ENCODE assay signal across 1 cellular context in the genomic region with DNA sequence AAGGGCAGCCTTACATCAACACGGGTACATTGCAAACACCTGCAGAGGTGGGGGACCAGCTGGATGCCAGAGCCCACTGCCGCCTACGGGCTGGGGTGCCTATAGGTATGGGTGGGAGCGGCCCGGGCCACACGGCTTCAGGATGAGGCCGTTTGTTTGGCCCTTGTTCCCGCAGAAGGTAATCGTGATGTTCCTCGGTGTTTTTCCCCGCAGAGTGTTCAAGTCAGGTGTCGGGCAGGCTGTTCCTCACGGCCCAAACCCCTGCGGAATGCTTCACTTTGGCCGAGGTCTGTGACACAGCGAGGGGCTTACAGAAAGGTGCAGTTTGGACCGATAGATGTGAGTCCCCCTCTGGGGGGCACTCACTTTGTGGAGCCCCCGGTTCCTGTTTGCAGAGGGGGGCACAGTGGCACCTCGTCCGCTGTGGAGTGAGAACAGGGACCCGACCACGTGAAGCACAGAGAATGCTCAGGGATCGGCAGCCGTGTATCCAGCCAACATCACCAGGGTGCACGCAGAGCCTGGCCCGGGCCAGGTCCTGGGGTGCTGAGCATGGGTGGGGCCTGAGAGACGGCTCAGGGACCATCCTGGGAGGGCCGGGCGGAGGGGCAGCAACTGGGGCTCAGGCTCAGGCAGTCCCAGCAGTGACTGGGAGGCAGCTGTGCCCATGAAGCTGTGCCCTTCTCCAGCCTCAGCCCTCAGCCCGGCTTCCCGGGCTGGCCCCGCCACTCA.
TF ChIP-seq lines count a peak whose summit lies in the region.

No MANE protein-coding gene starts in this region.

TF ChIP-seq in GM23338, 12 proteins besides CTCF, POLR2A, EP300 and RAD21:
- no peak for TF ChIP-seq POLR2AphosphoS5 (IDR thresholded peaks at IDR 0.05; ENCODE audit: low read depth)
- TF ChIP-seq EZH2 (IDR thresholded peaks at IDR 0.05; ENCODE audit: low read depth, unreplicated experiment) = no peak
- TF ChIP-seq EZH2phosphoT487 (IDR thresholded peaks at IDR 0.05; ENCODE audit: unreplicated experiment) = no peak
- TF ChIP-seq, protein P1, sequence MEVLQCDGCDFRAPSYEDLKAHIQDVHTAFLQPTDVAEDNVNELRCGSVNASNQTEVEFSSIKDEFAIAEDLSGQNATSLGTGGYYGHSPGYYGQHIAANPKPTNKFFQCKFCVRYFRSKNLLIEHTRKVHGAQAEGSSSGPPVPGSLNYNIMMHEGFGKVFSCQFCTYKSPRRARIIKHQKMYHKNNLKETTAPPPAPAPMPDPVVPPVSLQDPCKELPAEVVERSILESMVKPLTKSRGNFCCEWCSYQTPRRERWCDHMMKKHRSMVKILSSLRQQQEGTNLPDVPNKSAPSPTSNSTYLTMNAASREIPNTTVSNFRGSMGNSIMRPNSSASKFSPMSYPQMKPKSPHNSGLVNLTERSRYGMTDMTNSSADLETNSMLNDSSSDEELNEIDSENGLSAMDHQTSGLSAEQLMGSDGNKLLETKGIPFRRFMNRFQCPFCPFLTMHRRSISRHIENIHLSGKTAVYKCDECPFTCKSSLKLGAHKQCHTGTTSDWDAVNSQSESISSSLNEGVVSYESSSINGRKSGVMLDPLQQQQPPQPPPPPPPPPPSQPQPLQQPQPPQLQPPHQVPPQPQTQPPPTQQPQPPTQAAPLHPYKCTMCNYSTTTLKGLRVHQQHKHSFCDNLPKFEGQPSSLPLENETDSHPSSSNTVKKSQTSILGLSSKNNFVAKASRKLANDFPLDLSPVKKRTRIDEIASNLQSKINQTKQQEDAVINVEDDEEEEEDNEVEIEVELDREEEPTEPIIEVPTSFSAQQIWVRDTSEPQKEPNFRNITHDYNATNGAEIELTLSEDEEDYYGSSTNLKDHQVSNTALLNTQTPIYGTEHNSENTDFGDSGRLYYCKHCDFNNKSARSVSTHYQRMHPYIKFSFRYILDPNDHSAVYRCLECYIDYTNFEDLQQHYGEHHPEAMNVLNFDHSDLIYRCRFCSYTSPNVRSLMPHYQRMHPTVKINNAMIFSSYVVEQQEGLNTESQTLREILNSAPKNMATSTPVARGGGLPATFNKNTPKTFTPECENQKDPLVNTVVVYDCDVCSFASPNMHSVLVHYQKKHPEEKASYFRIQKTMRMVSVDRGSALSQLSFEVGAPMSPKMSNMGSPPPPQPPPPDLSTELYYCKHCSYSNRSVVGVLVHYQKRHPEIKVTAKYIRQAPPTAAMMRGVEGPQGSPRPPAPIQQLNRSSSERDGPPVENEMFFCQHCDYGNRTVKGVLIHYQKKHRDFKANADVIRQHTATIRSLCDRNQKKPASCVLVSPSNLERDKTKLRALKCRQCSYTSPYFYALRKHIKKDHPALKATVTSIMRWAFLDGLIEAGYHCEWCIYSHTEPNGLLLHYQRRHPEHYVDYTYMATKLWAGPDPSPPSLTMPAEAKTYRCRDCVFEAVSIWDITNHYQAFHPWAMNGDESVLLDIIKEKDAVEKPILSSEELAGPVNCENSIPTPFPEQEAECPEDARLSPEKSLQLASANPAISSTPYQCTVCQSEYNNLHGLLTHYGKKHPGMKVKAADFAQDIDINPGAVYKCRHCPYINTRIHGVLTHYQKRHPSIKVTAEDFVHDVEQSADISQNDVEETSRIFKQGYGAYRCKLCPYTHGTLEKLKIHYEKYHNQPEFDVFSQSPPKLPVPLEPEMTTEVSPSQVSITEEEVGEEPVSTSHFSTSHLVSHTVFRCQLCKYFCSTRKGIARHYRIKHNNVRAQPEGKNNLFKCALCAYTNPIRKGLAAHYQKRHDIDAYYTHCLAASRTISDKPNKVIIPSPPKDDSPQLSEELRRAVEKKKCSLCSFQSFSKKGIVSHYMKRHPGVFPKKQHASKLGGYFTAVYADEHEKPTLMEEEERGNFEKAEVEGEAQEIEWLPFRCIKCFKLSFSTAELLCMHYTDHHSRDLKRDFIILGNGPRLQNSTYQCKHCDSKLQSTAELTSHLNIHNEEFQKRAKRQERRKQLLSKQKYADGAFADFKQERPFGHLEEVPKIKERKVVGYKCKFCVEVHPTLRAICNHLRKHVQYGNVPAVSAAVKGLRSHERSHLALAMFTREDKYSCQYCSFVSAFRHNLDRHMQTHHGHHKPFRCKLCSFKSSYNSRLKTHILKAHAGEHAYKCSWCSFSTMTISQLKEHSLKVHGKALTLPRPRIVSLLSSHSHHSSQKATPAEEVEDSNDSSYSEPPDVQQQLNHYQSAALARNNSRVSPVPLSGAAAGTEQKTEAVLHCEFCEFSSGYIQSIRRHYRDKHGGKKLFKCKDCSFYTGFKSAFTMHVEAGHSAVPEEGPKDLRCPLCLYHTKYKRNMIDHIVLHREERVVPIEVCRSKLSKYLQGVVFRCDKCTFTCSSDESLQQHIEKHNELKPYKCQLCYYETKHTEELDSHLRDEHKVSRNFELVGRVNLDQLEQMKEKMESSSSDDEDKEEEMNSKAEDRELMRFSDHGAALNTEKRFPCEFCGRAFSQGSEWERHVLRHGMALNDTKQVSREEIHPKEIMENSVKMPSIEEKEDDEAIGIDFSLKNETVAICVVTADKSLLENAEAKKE (CRISPR knock-in tag; IDR thresholded peaks at IDR 0.05) = no peak
- TF ChIP-seq NANOG (IDR thresholded peaks at IDR 0.05; ENCODE audit: borderline replicate concordance) = no peak
- TF ChIP-seq, protein P2, sequence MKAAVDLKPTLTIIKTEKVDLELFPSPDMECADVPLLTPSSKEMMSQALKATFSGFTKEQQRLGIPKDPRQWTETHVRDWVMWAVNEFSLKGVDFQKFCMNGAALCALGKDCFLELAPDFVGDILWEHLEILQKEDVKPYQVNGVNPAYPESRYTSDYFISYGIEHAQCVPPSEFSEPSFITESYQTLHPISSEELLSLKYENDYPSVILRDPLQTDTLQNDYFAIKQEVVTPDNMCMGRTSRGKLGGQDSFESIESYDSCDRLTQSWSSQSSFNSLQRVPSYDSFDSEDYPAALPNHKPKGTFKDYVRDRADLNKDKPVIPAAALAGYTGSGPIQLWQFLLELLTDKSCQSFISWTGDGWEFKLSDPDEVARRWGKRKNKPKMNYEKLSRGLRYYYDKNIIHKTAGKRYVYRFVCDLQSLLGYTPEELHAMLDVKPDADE (IDR thresholded peaks at IDR 0.05) = no peak
- TF ChIP-seq CREB1 (CRISPR knock-in tag; IDR thresholded peaks at IDR 0.05; ENCODE audit: low read depth) = no peak
- TF ChIP-seq, protein P3, sequence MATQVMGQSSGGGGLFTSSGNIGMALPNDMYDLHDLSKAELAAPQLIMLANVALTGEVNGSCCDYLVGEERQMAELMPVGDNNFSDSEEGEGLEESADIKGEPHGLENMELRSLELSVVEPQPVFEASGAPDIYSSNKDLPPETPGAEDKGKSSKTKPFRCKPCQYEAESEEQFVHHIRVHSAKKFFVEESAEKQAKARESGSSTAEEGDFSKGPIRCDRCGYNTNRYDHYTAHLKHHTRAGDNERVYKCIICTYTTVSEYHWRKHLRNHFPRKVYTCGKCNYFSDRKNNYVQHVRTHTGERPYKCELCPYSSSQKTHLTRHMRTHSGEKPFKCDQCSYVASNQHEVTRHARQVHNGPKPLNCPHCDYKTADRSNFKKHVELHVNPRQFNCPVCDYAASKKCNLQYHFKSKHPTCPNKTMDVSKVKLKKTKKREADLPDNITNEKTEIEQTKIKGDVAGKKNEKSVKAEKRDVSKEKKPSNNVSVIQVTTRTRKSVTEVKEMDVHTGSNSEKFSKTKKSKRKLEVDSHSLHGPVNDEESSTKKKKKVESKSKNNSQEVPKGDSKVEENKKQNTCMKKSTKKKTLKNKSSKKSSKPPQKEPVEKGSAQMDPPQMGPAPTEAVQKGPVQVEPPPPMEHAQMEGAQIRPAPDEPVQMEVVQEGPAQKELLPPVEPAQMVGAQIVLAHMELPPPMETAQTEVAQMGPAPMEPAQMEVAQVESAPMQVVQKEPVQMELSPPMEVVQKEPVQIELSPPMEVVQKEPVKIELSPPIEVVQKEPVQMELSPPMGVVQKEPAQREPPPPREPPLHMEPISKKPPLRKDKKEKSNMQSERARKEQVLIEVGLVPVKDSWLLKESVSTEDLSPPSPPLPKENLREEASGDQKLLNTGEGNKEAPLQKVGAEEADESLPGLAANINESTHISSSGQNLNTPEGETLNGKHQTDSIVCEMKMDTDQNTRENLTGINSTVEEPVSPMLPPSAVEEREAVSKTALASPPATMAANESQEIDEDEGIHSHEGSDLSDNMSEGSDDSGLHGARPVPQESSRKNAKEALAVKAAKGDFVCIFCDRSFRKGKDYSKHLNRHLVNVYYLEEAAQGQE (IDR thresholded peaks at IDR 0.05; ENCODE audit: unreplicated experiment) = no peak
- TF ChIP-seq JUNB (IDR thresholded peaks at IDR 0.05; ENCODE audit: unreplicated experiment) = no peak
- no peak for TF ChIP-seq ZNF331 (CRISPR knock-in tag; IDR thresholded peaks at IDR 0.05; ENCODE audit: low read depth)
